ENCODE assay signal across 11 cellular contexts in the genomic region with DNA sequence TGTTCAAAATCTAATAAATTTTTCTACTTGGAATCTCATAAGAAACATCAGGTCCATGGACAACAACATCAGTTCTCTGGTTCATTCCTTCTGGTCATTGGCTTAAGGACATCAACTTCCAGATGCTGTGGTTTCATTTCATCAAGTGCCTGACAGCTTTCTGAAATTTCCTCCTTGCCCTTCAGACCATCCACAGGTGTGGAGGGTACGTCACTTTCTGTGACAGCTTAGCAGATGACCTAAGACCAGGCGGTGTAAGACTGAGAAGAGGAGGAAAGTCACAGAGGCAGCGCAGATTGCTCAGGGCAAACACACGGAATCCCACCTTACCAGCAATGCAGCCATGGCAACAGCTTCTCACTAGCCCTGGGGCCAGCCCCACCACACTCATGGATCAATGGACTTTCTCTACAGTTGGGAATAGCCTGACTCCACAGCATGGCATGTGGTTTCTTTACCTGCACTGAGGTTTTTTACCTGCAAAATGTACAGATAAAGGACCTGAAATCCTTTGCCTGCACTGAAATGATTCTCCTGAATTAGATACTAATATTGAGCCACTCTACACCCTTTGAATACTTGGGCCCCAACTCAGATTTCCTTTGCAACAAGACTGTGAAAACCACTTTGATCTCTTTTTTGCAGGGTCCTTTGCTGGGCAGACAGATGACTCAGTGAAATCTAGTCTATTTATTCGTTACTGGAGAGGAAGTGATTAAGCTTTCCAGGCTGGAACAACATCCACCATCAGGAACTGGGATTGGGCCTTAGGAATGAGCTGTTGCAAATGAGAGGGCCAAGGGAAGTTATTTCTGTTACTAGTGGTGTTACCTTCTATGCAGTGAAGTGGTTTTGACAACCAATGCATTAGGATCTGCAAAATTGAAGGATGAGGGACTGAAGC. TPM values are rescaled to one million over a fixed set of nuclear protein-coding genes. Genes with fewer than 3 reads are reported as not detected.
DNase-seq lines count a peak whose midpoint lies in the region; FAIRE-seq and TF ChIP-seq lines count a peak whose summit lies in the region.
"Had no signal": no experiment of that assay in that cellular context is flagged by ENCODE, and none has a peak within 500 bp of the region (broad histone marks: within the 10 kb centered on the region; RNA-seq: fewer than 3 reads in every experiment).

No MANE protein-coding gene starts in this region.

- H3K4me3 ChIP-seq in GM23248: no peak overlapping the region

- no peak overlapping the region for H3K14ac ChIP-seq in H9 (ENCODE audit: insufficient read depth, low read length)

- H3K27me3 ChIP-seq in GM23248 (replicated peaks; ENCODE audit: insufficient read depth) (no peaks in the 10 kb centered on the region), H9 (ENCODE audit: insufficient read depth, low read length) (no peaks in the 10 kb centered on the region)

- no peak for TF ChIP-seq CTCF in H9 (conservative IDR thresholded peaks at IDR 0.05)

- H2BK12ac ChIP-seq in H9 (ENCODE audit: insufficient read length, low read depth, low read length): no peak overlapping the region

- peaks cover 19% of the 10 kb centered on the region for H3F3A ChIP-seq in GM23248 (ENCODE audit: insufficient read depth)

- no peak overlapping the region for H2BK5ac ChIP-seq in H9 (ENCODE audit: insufficient read length, low read length)

- H3K23ac ChIP-seq in H9 (ENCODE audit: insufficient read length, low read depth, low read length): no peak overlapping the region

- H3K9me3 ChIP-seq in GM23248 (ENCODE audit: low read depth): no peaks in the 10 kb centered on the region
- H3K9me3 ChIP-seq in H9 (ENCODE audit: control insufficient read depth, low read depth, low read length): no peaks in the 10 kb centered on the region

- no peak overlapping the region for H4K8ac ChIP-seq in H9 (replicated peaks; ENCODE audit: insufficient read length, low read depth, low read length)

- H3K9ac ChIP-seq in GM23248 (no peak overlapping the region), H9 (ENCODE audit: extremely low read depth, insufficient read length, low read length) (no peak overlapping the region)

- no peak overlapping the region for H3K4me3 Mint-ChIP-seq in H9
- H3K4me3 Mint-ChIP-seq: brain; CD4-positive, CD25-positive, alpha-beta regulatory T cell had no signal

- H3K79me1 ChIP-seq in H9 (ENCODE audit: insufficient read depth, low read depth, low read length, poor library complexity, severe bottlenecking): no peaks in the 10 kb centered on the region

- H3K79me2 ChIP-seq in GM23248 (ENCODE audit: insufficient read depth) (peaks cover 11% of the 10 kb centered on the region), H9 (ENCODE audit: insufficient read depth, low read length) (no peaks in the 10 kb centered on the region)

- peaks cover 9 to 12% of the 10 kb centered on the region in 2 experiments for H3K4me1 Mint-ChIP-seq in H9
- H3K4me1 Mint-ChIP-seq: CD4-positive, CD25-positive, alpha-beta regulatory T cell had no signal

- H3K36me3 Mint-ChIP-seq in H9 (ENCODE audit: insufficient read depth in 1 of 3, low read depth in 3 of 3): 0 out of 7 replicates have a peak, but pooled peaks cover 0 to 4% (median 0%) of the 10 kb centered on the region in 3 experiments
- H3K36me3 Mint-ChIP-seq: CD4-positive, CD25-positive, alpha-beta regulatory T cell had no signal

- no peak overlapping the region for H3K27ac Mint-ChIP-seq in H9
- H3K27ac Mint-ChIP-seq: brain; CD4-positive, CD25-positive, alpha-beta regulatory T cell had no signal

- H3T11ph ChIP-seq in H9 (ENCODE audit: low read length): no peak overlapping the region

- H2AFZ ChIP-seq in GM23248 (no peak overlapping the region), H9 (ENCODE audit: low read length) (no peak overlapping the region)

- H4K20me1 ChIP-seq in GM23248 (ENCODE audit: insufficient read depth) (no peaks in the 10 kb centered on the region), H9 (ENCODE audit: control insufficient read depth, insufficient read depth, insufficient read length) (no peaks in the 10 kb centered on the region)

- H3K27ac ChIP-seq in GM23248 (no peak overlapping the region), H9 (ENCODE audit: insufficient read length, low read depth, low read length) (no peak overlapping the region)

- H3K4me1 ChIP-seq in GM23248 (ENCODE audit: insufficient read depth): peaks cover 28% of the 10 kb centered on the region
- no peaks in the 10 kb centered on the region for H3K4me1 ChIP-seq in H9 (ENCODE audit: insufficient read depth, low read length)

- peaks cover 6% of the 10 kb centered on the region for H3K36me3 ChIP-seq in GM23248 (ENCODE audit: low read depth)

- H3K4ac ChIP-seq in H9 (ENCODE audit: low read depth, low read length): no peak overlapping the region

- FAIRE-seq in RCC 7860 (lab: Jason Lieb, UNC): no peak

- H4K91ac ChIP-seq in H9 (ENCODE audit: insufficient read length, low read depth, low read length): no peak overlapping the region

- H3K18ac ChIP-seq in H9 (ENCODE audit: insufficient read length, low read depth, low read length): no peak overlapping the region

- H2BK20ac ChIP-seq in H9 (ENCODE audit: low read depth, low read length, poor library complexity, severe bottlenecking): no peak overlapping the region

- no peak overlapping the region for H4K5ac ChIP-seq in H9 (ENCODE audit: insufficient read length, low read depth, low read length)

- DNase-seq in EL (peak; percentile 81), GM23248 (peak; percentile 71), RCC 7860 (ENCODE audit: low spot score) (peak; percentile 53), hepatic stellate cell (ENCODE audit: low spot score) (peak; percentile 46), NCI-H2029 treated with DMSO at 0.1 percent for 48 hours (lab: John Stamatoyannopoulos, UW) (no peak), DMS 273 treated with DMSO at 0.1 percent for 48 hours (lab: John Stamatoyannopoulos, UW) (no peak), H9 (no peak), NCI-H526 treated with DMSO at 0.1 percent for 48 hours (lab: John Stamatoyannopoulos, UW) (no peak)
- DNase-seq: NCI-H187 had no signal

- no peak overlapping the region for H2BK15ac ChIP-seq in H9 (ENCODE audit: low read depth, low read length)

- no peak overlapping the region for H3K56ac ChIP-seq in H9 (ENCODE audit: insufficient read length, low read depth, low read length)

- no peak overlapping the region for H2BK120ac ChIP-seq in H9 (ENCODE audit: low read depth, low read length, poor library complexity, severe bottlenecking)

- no peaks in the 10 kb centered on the region for H3K27me3 Mint-ChIP-seq in H9 (ENCODE audit: low read depth)

- in situ Hi-C loops in GM23248 (cut with MboI): loop anchor here (25.0 kb wide), 1 partner anchor 488 kb away; no protein-coding TSS in a partner anchor

- H3K4me2 ChIP-seq in GM23248 (ENCODE audit: unreplicated experiment) (no peak overlapping the region), H9 (ENCODE audit: insufficient read depth, insufficient read length, low read length) (no peak overlapping the region)

- H3K23me2 ChIP-seq in H9 (ENCODE audit: insufficient read length, low read depth, low read length, poor library complexity, severe bottlenecking): no peaks in the 10 kb centered on the region

- no peak overlapping the region for H2AK5ac ChIP-seq in H9 (ENCODE audit: insufficient read length, low read length)

- 73 to 78% methylated on average over 5 of the region's 5 CpGs for WGBS in GM23248 (ENCODE audit: low coverage in 1 of 2, low lambda C conversion rate in 2 of 2, missing lambda C conversion rate in 2 of 2), 2 experiments
- no CpG with 5 or more reads among the region's 5 CpGs for WGBS in H9 (ENCODE audit: extremely low coverage, insufficient read length, low lambda C conversion rate)

- H3K9me3 Mint-ChIP-seq in H9: no peaks in the 10 kb centered on the region; a peak in 1 of 5 replicates
- H3K9me3 Mint-ChIP-seq: CD4-positive, CD25-positive, alpha-beta regulatory T cell had no signal

- no peaks in the 10 kb centered on the region for H3K9me2 ChIP-seq in GM23248 (ENCODE audit: insufficient read depth)

RNA-seq across cellular contexts. Expression of a gene that starts 26.9 kb away (rescaled TPM):
- total RNA-seq in GM23248 (2014; rRNA removed; shearing (Covaris generic)): 1.9 and 12.3 TPM in 2 replicates
- 11.3 and 14.1 TPM in 2 replicates for polyA plus RNA-seq in GM23248 (2016; fragmentation: Nextera tagmentation; extraction: Ambion mirVana)
- 0.24 and 0.33 TPM in 2 replicates for total RNA-seq in H9 (2021)

RNA-seq across cellular contexts. Expression of a gene that starts 30.8 kb away (rescaled TPM):
- total RNA-seq in GM23248 (2014; rRNA removed; shearing (Covaris generic)): 16.5 and 18.3 TPM in 2 replicates
- polyA plus RNA-seq in GM23248 (2016; fragmentation: Nextera tagmentation; extraction: Ambion mirVana): 11.2 and 12.0 TPM in 2 replicates
- total RNA-seq in H9 (2021): 15.2 and 16.1 TPM in 2 replicates

RNA-seq across cellular contexts. Expression of a gene that starts 50.4 kb away (rescaled TPM):
- 152 and 163 TPM in 2 replicates for total RNA-seq in GM23248 (2014; rRNA removed; shearing (Covaris generic))
- polyA plus RNA-seq in GM23248 (2016; fragmentation: Nextera tagmentation; extraction: Ambion mirVana): 97.7 and 98.7 TPM in 2 replicates
- total RNA-seq in H9 (2021): 68.8 and 70.0 TPM in 2 replicates

Comparison
In these comparisons a context has a peak if more than half of its experiments do, and no peak if none do; other contexts are left out.
1. DNase-seq: peak in EL (single experiment), GM23248 (single experiment), RCC 7860 (single experiment) and hepatic stellate cell (single experiment); none in NCI-H2029 treated with DMSO at 0.1 percent for 48 hours (single experiment), DMS 273 treated with DMSO at 0.1 percent for 48 hours (single experiment), H9 (single experiment) and NCI-H526 treated with DMSO at 0.1 percent for 48 hours (single experiment).